ENCODE assay signal across 8 cellular contexts in genomic region chr19:53792721-53793433, GRCh38. TPM values are rescaled to one million over a fixed set of nuclear protein-coding genes. Genes with fewer than 3 reads are reported as not detected.
DNase-seq lines count a peak whose midpoint lies in the region; ATAC-seq and TF ChIP-seq lines count a peak whose summit lies in the region.

No MANE protein-coding gene starts in this region.

- H3K4me3 ChIP-seq in Karpas-422 (ENCODE audit: low read length) (no peak overlapping the region), neural progenitor cell (no peak overlapping the region)

- no peaks in the 10 kb centered on the region for H3K9me2 ChIP-seq in Karpas-422 (replicated peaks; ENCODE audit: insufficient read depth, low read length)

- H3K4me1 ChIP-seq in Karpas-422 (ENCODE audit: low read length) (no peaks in the 10 kb centered on the region), neural progenitor cell (no peaks in the 10 kb centered on the region)

- H3K27me3 Mint-ChIP-seq in activated T-cell treated with anti-CD3 and anti-CD28 coated beads, Interleukin-2, amount 50 U/mL, for 72 hours (ENCODE audit: low read depth), result no peaks in the 10 kb centered on the region
- peaks cover 2% of the 10 kb centered on the region for H3K27me3 Mint-ChIP-seq in neural progenitor cell (ENCODE audit: insufficient read depth, low read depth)
- H3K27me3 Mint-ChIP-seq in stimulated activated naive CD8-positive, alpha-beta T cell treated with anti-CD3 and anti-CD28 coated beads, Interleukin-15, amount 100 ng/mL, for 72 hours, result no peaks in the 10 kb centered on the region

- H3K9me3 ChIP-seq in Karpas-422 (ENCODE audit: low read length) (no peaks in the 10 kb centered on the region), neural progenitor cell (ENCODE audit: low read depth) (no peaks in the 10 kb centered on the region)

- H2AFZ ChIP-seq in Karpas-422 (ENCODE audit: low read length) (no peak overlapping the region), neural progenitor cell (replicated peaks) (no peak overlapping the region)

- H3K27me3 ChIP-seq in Karpas-422 (ENCODE audit: low read length) (no peaks in the 10 kb centered on the region), neural progenitor cell (no peaks in the 10 kb centered on the region)

- H3K27ac ChIP-seq in Karpas-422 (ENCODE audit: low read length), result no peak overlapping the region
- H3K27ac ChIP-seq in RWPE1, result no peak overlapping the region
- H3K27ac ChIP-seq in neural progenitor cell, result no peak overlapping the region

- H3K4me3 Mint-ChIP-seq in activated T-cell treated with anti-CD3 and anti-CD28 coated beads, Interleukin-2, amount 50 U/mL, for 72 hours, result no peak overlapping the region
- peak overlapping the region; percentile 19 for H3K4me3 Mint-ChIP-seq in neural progenitor cell
- no peak overlapping the region for H3K4me3 Mint-ChIP-seq in stimulated activated naive CD8-positive, alpha-beta T cell treated with anti-CD3 and anti-CD28 coated beads, Interleukin-15, amount 100 ng/mL, for 72 hours

- H3K36me3 ChIP-seq in Karpas-422 (ENCODE audit: insufficient read depth, low read length) (no peaks in the 10 kb centered on the region), neural progenitor cell (no peaks in the 10 kb centered on the region)

- DNase-seq in Ammon's horn (ENCODE audit: low spot score) (peak; percentile 89), Karpas-422 (peak; percentile 95), RWPE1 (ENCODE audit: low spot score) (peak; percentile 79), fibroblast of peridontal ligament (ENCODE audit: extremely low read depth) (peak; percentile 85), neural progenitor cell (ENCODE audit: low spot score) (peak; percentile 92)
- peak; percentile 81 to 82 for DNase-seq in activated T-cell treated with anti-CD3 and anti-CD28 coated beads, Interleukin-2, amount 50 U/mL, for 72 hours
- DNase-seq in stimulated activated naive CD8-positive, alpha-beta T cell treated with anti-CD3 and anti-CD28 coated beads, Interleukin-15, amount 100 ng/mL, for 72 hours, result peak; percentile 79 to 84

- ATAC-seq in GM19023 (IDR thresholded peaks at IDR 0.05; ENCODE audit: unreplicated experiment), result peak; percentile 48
- ATAC-seq in activated T-cell treated with anti-CD3 and anti-CD28 coated beads, Interleukin-2, amount 50 U/mL, for 72 hours (replicated peaks in 1 of 2), result peak; percentile 100
- ATAC-seq in stimulated activated naive CD8-positive, alpha-beta T cell treated with anti-CD3 and anti-CD28 coated beads, Interleukin-15, amount 100 ng/mL, for 72 hours, result peak; percentile 100

- H3K79me2 ChIP-seq in Karpas-422 (ENCODE audit: low read length) (no peaks in the 10 kb centered on the region), neural progenitor cell (ENCODE audit: low read depth) (no peaks in the 10 kb centered on the region)

- no peak overlapping the region for H3K27ac Mint-ChIP-seq in activated T-cell treated with anti-CD3 and anti-CD28 coated beads, Interleukin-2, amount 50 U/mL, for 72 hours
- H3K27ac Mint-ChIP-seq in neural progenitor cell, result no peak overlapping the region
- no peak overlapping the region for H3K27ac Mint-ChIP-seq in stimulated activated naive CD8-positive, alpha-beta T cell treated with anti-CD3 and anti-CD28 coated beads, Interleukin-15, amount 100 ng/mL, for 72 hours

- TF ChIP-seq CTCF in RWPE1 (conservative IDR thresholded peaks at IDR 0.05; ENCODE audit: low read depth), result peak; percentile 95
- peak; percentile 100 for TF ChIP-seq CTCF in neural progenitor cell (IDR thresholded peaks at IDR 0.05)

- peaks cover 4% of the 10 kb centered on the region for H3K4me1 Mint-ChIP-seq in activated T-cell treated with anti-CD3 and anti-CD28 coated beads, Interleukin-2, amount 50 U/mL, for 72 hours (ENCODE audit: low read depth)
- no peaks in the 10 kb centered on the region for H3K4me1 Mint-ChIP-seq in neural progenitor cell
- H3K4me1 Mint-ChIP-seq in stimulated activated naive CD8-positive, alpha-beta T cell treated with anti-CD3 and anti-CD28 coated beads, Interleukin-15, amount 100 ng/mL, for 72 hours, result no peaks in the 10 kb centered on the region

- H3K9ac ChIP-seq in Karpas-422 (ENCODE audit: low read length) (no peak overlapping the region), neural progenitor cell (no peak overlapping the region)

- no peaks in the 10 kb centered on the region; the same call in 1 of the 2 replicates for H4K20me1 ChIP-seq in Karpas-422 (ENCODE audit: insufficient read depth, low read depth, low read length)
- no peaks in the 10 kb centered on the region for H4K20me1 ChIP-seq in neural progenitor cell (ENCODE audit: low read depth)

- no peaks in the 10 kb centered on the region for H3F3A ChIP-seq in neural progenitor cell (ENCODE audit: low read depth)

- H3K9me3 Mint-ChIP-seq in activated T-cell treated with anti-CD3 and anti-CD28 coated beads, Interleukin-2, amount 50 U/mL, for 72 hours, result no peaks in the 10 kb centered on the region
- no peaks in the 10 kb centered on the region for H3K9me3 Mint-ChIP-seq in neural progenitor cell
- no peaks in the 10 kb centered on the region for H3K9me3 Mint-ChIP-seq in stimulated activated naive CD8-positive, alpha-beta T cell treated with anti-CD3 and anti-CD28 coated beads, Interleukin-15, amount 100 ng/mL, for 72 hours

- H3K36me3 Mint-ChIP-seq in activated T-cell treated with anti-CD3 and anti-CD28 coated beads, Interleukin-2, amount 50 U/mL, for 72 hours (ENCODE audit: insufficient read depth in 2 of 2), result no peaks in the 10 kb centered on the region
- H3K36me3 Mint-ChIP-seq in neural progenitor cell, result no peaks in the 10 kb centered on the region

- POLR2A ChIA-PET in RWPE1 (lab: Yijun Ruan, JAX; ENCODE audit: low non-redundant PET), result interaction anchor here (0.5 kb wide), 1 partner anchor 287 kb away, joined by 3 read pairs; no protein-coding TSS in a partner anchor

- CTCF ChIA-PET in RWPE1 (lab: Yijun Ruan, JAX), result interaction anchor here (0.5 to 1.9 kb wide), 20 partner anchors 9 to 599 kb away, joined by 3 to 12 read pairs (median 3); no protein-coding TSS in a partner anchor

- H3K4me2 ChIP-seq in Karpas-422 (ENCODE audit: low read depth, low read length, poor library complexity, severe bottlenecking) (no peak overlapping the region), neural progenitor cell (no peak overlapping the region)

RNA-seq across cellular contexts. Expression of gene NLRP12, which starts 31.2 kb away (rescaled TPM):
- not detected in 2 replicates for total RNA-seq in Karpas-422 (2014; rRNA removed; shearing (Covaris generic); ENCODE audit: low replicate concordance)
- not detected for total RNA-seq in activated T-cell treated with anti-CD3 and anti-CD28 coated beads, Interleukin-2, amount 50 U/mL, for 72 hours
- 0.19 TPM in 1 of 2 replicates, not detected in the other for total RNA-seq in neural progenitor cell (ENCODE audit: low replicate concordance)

Comparison
In these comparisons a context has a peak if more than half of its experiments do, and no peak if none do; other contexts are left out.
1. ATAC-seq: peak in every context shown above with its lines; median percentile 100 in activated T-cell treated with anti-CD3 and anti-CD28 coated beads, Interleukin-2, amount 50 U/mL, for 72 hours; 100 in stimulated activated naive CD8-positive, alpha-beta T cell treated with anti-CD3 and anti-CD28 coated beads, Interleukin-15, amount 100 ng/mL, for 72 hours; 48 in GM19023.